28 cellular contexts compared by ENCODE assay signal in genomic region chr2:96767135-96767871, GRCh38. TPM values are rescaled to one million over a fixed set of nuclear protein-coding genes. Genes with fewer than 3 reads are reported as not detected.
DNase-seq lines count a peak whose midpoint lies in the region; ATAC-seq and TF ChIP-seq lines count a peak whose summit lies in the region.
"Had no signal": no experiment of that assay in that cellular context is flagged by ENCODE, and none has a peak within 500 bp of the region (broad histone marks: within the 10 kb centered on the region; RNA-seq: fewer than 3 reads in every experiment).

No MANE protein-coding gene starts in this region.

- H3K27ac ChIP-seq in stomach (peak overlapping the region in 3 of 5 donors; percentile 37 to 67 (median 64)), gastrocnemius medialis (peak overlapping the region in 1 of 4 donors; percentile 18)
- H3K27ac ChIP-seq: body of pancreas, heart right ventricle, ovary, SJCRH30 had no signal

- H3K9me3 ChIP-seq in T-helper 17 cell (ENCODE audit: control insufficient read depth, low read length, poor library complexity, severe bottlenecking) (no peaks in the 10 kb centered on the region), mucosa of descending colon (no peaks in the 10 kb centered on the region), stomach (no peaks in the 10 kb centered on the region), gastrocnemius medialis (no peaks in the 10 kb centered on the region)
- H3K9me3 ChIP-seq: body of pancreas, HAP-1, heart right ventricle, ovary, SJCRH30, upper lobe of left lung had no signal

- H3K4me1 Mint-ChIP-seq in T-helper 17 cell = peaks cover 40% of the 10 kb centered on the region
- H3K4me1 Mint-ChIP-seq in T-cell = peaks cover 44 to 58% (median 48%) of the 10 kb centered on the region in 3 donors

- no peaks in the 10 kb centered on the region for H3K36me3 ChIP-seq in H7 (replicated peaks; ENCODE audit: control insufficient read depth, insufficient read depth, low read length)
- H3K36me3 ChIP-seq in mucosa of descending colon (ENCODE audit: low read depth) = no peaks in the 10 kb centered on the region
- peaks cover 0 to 13% (median 0%) of the 10 kb centered on the region in 4 donors for H3K36me3 ChIP-seq in stomach
- H3K36me3 ChIP-seq in gastrocnemius medialis = no peaks in the 10 kb centered on the region
- H3K36me3 ChIP-seq: HAP-1, heart right ventricle, ovary, SJCRH30, upper lobe of left lung had no signal

- no peak for TF ChIP-seq CTCF in mucosa of descending colon (IDR thresholded peaks at IDR 0.05)
- no peak for TF ChIP-seq CTCF in stomach (IDR thresholded peaks at IDR 0.05)
- TF ChIP-seq CTCF in gastrocnemius medialis (IDR thresholded peaks at IDR 0.05 in 4 of 5, conservative IDR thresholded peaks at IDR 0.05 in 1 of 5) = no peak

- H3K4me3 Mint-ChIP-seq in T-helper 17 cell (no peak overlapping the region), T-cell (no peak overlapping the region)
- H3K4me3 Mint-ChIP-seq: activated naive CD8-positive, alpha-beta T cell treated with anti-CD3 and anti-CD28 coated beads, Interleukin-2, amount 50 U/mL, for 24 hours; activated T-cell treated with anti-CD3 and anti-CD28 coated beads, Interleukin-2, amount 50 U/mL, for 24 hours had no signal

- no peak for TF ChIP-seq POLR2A in stomach (IDR thresholded peaks at IDR 0.05)
- no peak for TF ChIP-seq POLR2A in gastrocnemius medialis (IDR thresholded peaks at IDR 0.05)

- no peaks in the 10 kb centered on the region for H3K9me3 Mint-ChIP-seq in T-cell
- H3K9me3 Mint-ChIP-seq: activated naive CD8-positive, alpha-beta T cell treated with anti-CD3 and anti-CD28 coated beads, Interleukin-2, amount 50 U/mL, for 24 hours; activated T-cell treated with anti-CD3 and anti-CD28 coated beads, Interleukin-2, amount 50 U/mL, for 24 hours; naive thymus-derived CD8-positive, alpha-beta T cell had no signal

- in situ Hi-C loops in gastrocnemius medialis (cut with MboI; ENCODE audit: low sequenced_read_pairs in 4 of 4) = no loop called here

- TF ChIP-seq EP300 in stomach (IDR thresholded peaks at IDR 0.05) = no peak

- 72 to 85% (median 80%) methylated on average over 9 of the region's 9 CpGs for WGBS in stomach, 5 donors

- ATAC-seq in T-helper 17 cell = no peak
- ATAC-seq in mucosa of descending colon = peak; percentile 48
- ATAC-seq in T-cell (replicated peaks in 1 of 4) = no peak
- no peak for ATAC-seq in GM18870 (IDR thresholded peaks at IDR 0.05; ENCODE audit: unreplicated experiment)
- no peak for ATAC-seq in gastrocnemius medialis
- ATAC-seq: activated naive CD8-positive, alpha-beta T cell treated with anti-CD3 and anti-CD28 coated beads, Interleukin-2, amount 50 U/mL, for 24 hours; body of pancreas; heart right ventricle; left cardiac atrium; naive thymus-derived CD8-positive, alpha-beta T cell had no signal

- no peaks in the 10 kb centered on the region for H3K27me3 ChIP-seq in H7 (ENCODE audit: control insufficient read depth, insufficient read depth, low read length)
- no peaks in the 10 kb centered on the region for H3K27me3 ChIP-seq in stomach
- H3K27me3 ChIP-seq in gastrocnemius medialis = no peaks in the 10 kb centered on the region
- H3K27me3 ChIP-seq: body of pancreas, heart right ventricle, ovary, SJCRH30, upper lobe of left lung had no signal

- POLR2A ChIA-PET in T-cell (lab: Charles Lee) = interaction anchor here in 1 of 2 donors (0.6 to 1.6 kb wide), 2 partner anchors 11 to 102 kb away, joined by 4 read pairs; no protein-coding TSS in a partner anchor

- H3K4me3 ChIP-seq in H7 (ENCODE audit: insufficient read depth, low read depth, low read length) (no peak overlapping the region), mucosa of descending colon (no peak overlapping the region), stomach (no peak overlapping the region), gastrocnemius medialis (no peak overlapping the region)
- H3K4me3 ChIP-seq: body of pancreas, HAP-1, heart right ventricle, ovary, SJCRH30, upper lobe of left lung had no signal

- H3K4me1 ChIP-seq in mucosa of descending colon (ENCODE audit: low read depth) (peaks cover 68% of the 10 kb centered on the region), stomach (peaks cover 32 to 85% (median 69%) of the 10 kb centered on the region in 4 donors), gastrocnemius medialis (peaks cover 44 to 45% of the 10 kb centered on the region in 2 donors)

- CTCF ChIA-PET in T-cell (lab: Charles Lee) = interaction anchor here (0.5 to 0.9 kb wide), 4 partner anchors 12 to 208 kb away, joined by 3 to 6 read pairs (median 4); partner anchors contain the start of gene CNNM3 (in 1 of the 2)

- DNase-seq in H7 (peak; percentile 6), T-helper 17 cell (no peak), mucosa of descending colon (peak in 2 of 3 donors; percentile 63 to 65), stomach (no peak), T-cell (no peak), NCI-H2227 (lab: John Stamatoyannopoulos, UW; ENCODE audit: unreplicated experiment) (no peak), gastrocnemius medialis (no peak)
- DNase-seq: activated CD4-positive, alpha-beta T cell treated with anti-CD3 and anti-CD28 coated beads for 48 hours; activated gamma-delta T cell treated with Interleukin-2 at 50 U/mL for 16 hours; activated naive CD8-positive, alpha-beta T cell treated with anti-CD3 and anti-CD28 coated beads, Interleukin-2, amount 50 U/mL, for 24 hours; activated T-cell treated with anti-CD3 and anti-CD28 coated beads, Interleukin-2, amount 50 U/mL, for 24 hours; body of pancreas; CD4-positive, alpha-beta memory T cell; effector CD8-positive, alpha-beta T cell; heart right ventricle; IMR-90; left cardiac atrium; mesendoderm; naive thymus-derived CD8-positive, alpha-beta T cell; NCI-H1436; NCI-H2107; NCI-H510A; ovary; SJCRH30; stimulated activated CD4-positive, alpha-beta T cell treated with anti-CD3 and anti-CD28 coated beads, Interleukin-4, amount 100 ng/mL, for 4 hours; upper lobe of left lung had no signal

- H3K27ac Mint-ChIP-seq in T-helper 17 cell = peak overlapping the region; percentile 41
- H3K27ac Mint-ChIP-seq in T-cell = peak overlapping the region in 1 of 2 donors; percentile 61
- H3K27ac Mint-ChIP-seq: activated naive CD8-positive, alpha-beta T cell treated with anti-CD3 and anti-CD28 coated beads, Interleukin-2, amount 50 U/mL, for 24 hours; activated T-cell treated with anti-CD3 and anti-CD28 coated beads, Interleukin-2, amount 50 U/mL, for 24 hours had no signal

- H3K27me3 Mint-ChIP-seq in T-helper 17 cell (no peaks in the 10 kb centered on the region), T-cell (no peaks in the 10 kb centered on the region)
- H3K27me3 Mint-ChIP-seq: activated naive CD8-positive, alpha-beta T cell treated with anti-CD3 and anti-CD28 coated beads, Interleukin-2, amount 50 U/mL, for 24 hours; activated T-cell treated with anti-CD3 and anti-CD28 coated beads, Interleukin-2, amount 50 U/mL, for 24 hours; CD4-positive, alpha-beta memory T cell; naive thymus-derived CD8-positive, alpha-beta T cell had no signal

- intact Hi-C loops in mucosa of descending colon (cut with DNase I, micrococcal nuclease) (no loop called here), stomach (cut with DNase I; ENCODE audit: low total_unique reads) (no loop called here), gastrocnemius medialis (cut with DNase I; ENCODE audit: low total_unique reads) (no loop called here)

- H3K36me3 Mint-ChIP-seq in T-helper 17 cell (ENCODE audit: low read depth) = no peaks in the 10 kb centered on the region
- peaks cover 13% of the 10 kb centered on the region for H3K36me3 Mint-ChIP-seq in T-cell

RNA-seq across cellular contexts. Expression of gene CNNM4, which starts 6.6 kb away (rescaled TPM):
- 10.8 and 15.8 TPM in 2 replicates for total RNA-seq in H7 (2014; rRNA removed; shearing (Covaris generic))
- total RNA-seq in T-helper 17 cell (1 to 10 TPM; 6.4 to 8.1 TPM), mucosa of descending colon (100 to 1,000 TPM in 2 of 3 donors, 10 to 100 TPM in 1; 53.4 to 134 (median 101) TPM), stomach (10 to 100 TPM in 1 of 5 donors, 1 to 10 TPM in 4; 1.2 to 26.6 (median 5.1) TPM), T-cell (1 to 10 TPM; 5.3 to 9.4 (median 6.4) TPM), gastrocnemius medialis (10 to 100 TPM in 2 of 4 donors, 1 to 10 TPM in 2; 5.4 to 20.1 (median 9.1) TPM)
- polyA plus RNA-seq in stomach = 1 to 10 TPM; 1.4 to 2.8 (median 2.1) TPM

RNA-seq across cellular contexts. Expression of gene LMAN2L, which starts 27.4 kb away (rescaled TPM):
- total RNA-seq in H7 (2014; rRNA removed; shearing (Covaris generic)) = 20.8 and 22.5 TPM in 2 replicates
- total RNA-seq in T-helper 17 cell = 1 to 10 TPM; 3.6 to 7.1 TPM
- 10 to 100 TPM; 11.2 to 21.0 (median 14.2) TPM for total RNA-seq in mucosa of descending colon
- total RNA-seq in stomach = 10 to 100 TPM in 2 of 5 donors, 1 to 10 TPM in 3; 1.4 to 17.1 (median 7.0) TPM
- 10 to 100 TPM in 1 of 3 donors, 1 to 10 TPM in 2; 1.4 to 11.4 (median 4.7) TPM for polyA plus RNA-seq in stomach
- 1 to 10 TPM; 4.7 to 8.9 (median 7.8) TPM for total RNA-seq in T-cell
- total RNA-seq in gastrocnemius medialis = 10 to 100 TPM in 3 of 4 donors, 1 to 10 TPM in 1; 8.8 to 17.3 (median 16.4) TPM

RNA-seq across cellular contexts. Expression of gene CNNM3, which starts 48.8 kb away (rescaled TPM):
- 13.8 and 19.3 TPM in 2 replicates for total RNA-seq in H7 (2014; rRNA removed; shearing (Covaris generic))
- total RNA-seq in T-helper 17 cell (10 to 100 TPM; 30.8 to 39.5 TPM), mucosa of descending colon (10 to 100 TPM; 21.2 to 35.5 (median 33.4) TPM), stomach (100 to 1,000 TPM in 1 of 5 donors, 10 to 100 TPM in 3, 1 to 10 TPM in 1; 6.2 to 107 (median 23.3) TPM), T-cell (10 to 100 TPM; 44.2 to 55.3 (median 48.0) TPM), gastrocnemius medialis (1 to 10 TPM; 3.3 to 9.8 (median 8.6) TPM)
- 1 to 10 TPM; 4.6 to 8.4 (median 6.3) TPM for polyA plus RNA-seq in stomach

Comparison
In these comparisons a context has a peak if more than half of its experiments do, and no peak if none do; other contexts are left out.
1. DNase-seq: peak in H7 (single experiment) and mucosa of descending colon (2 of 3); none in T-helper 17 cell (0 of 3), stomach (single experiment), T-cell (0 of 34), NCI-H2227 (single experiment) and gastrocnemius medialis (0 of 2).